ENCODE assay signal across 17 cellular contexts in genomic region chr2:170932166-170932565, GRCh38. TPM values are rescaled to one million over a fixed set of nuclear protein-coding genes. Genes with fewer than 3 reads are reported as not detected.
DNase-seq lines count a peak whose midpoint lies in the region; TF ChIP-seq lines count a peak whose summit lies in the region.
"Had no signal": no experiment of that assay in that cellular context is flagged by ENCODE, and none has a peak within 500 bp of the region (broad histone marks: within the 10 kb centered on the region; RNA-seq: fewer than 3 reads in every experiment).

No MANE protein-coding gene starts in this region.

- WGBS in hepatocyte (ENCODE audit: low lambda C conversion rate, missing lambda C conversion rate): 84% methylated on average over 1 of the region's 1 CpG

- H3K9me3 ChIP-seq in SU-DHL-6 (ENCODE audit: insufficient read depth, low read length): no peaks in the 10 kb centered on the region
- no peaks in the 10 kb centered on the region for H3K9me3 ChIP-seq in hepatocyte (ENCODE audit: low read depth)
- H3K9me3 ChIP-seq: left ventricle myocardium inferior, psoas muscle, spleen had no signal

- H3K27ac ChIP-seq in SU-DHL-6 (ENCODE audit: low read depth, low read length) (no peak overlapping the region), hepatocyte (no peak overlapping the region)
- H3K27ac ChIP-seq: 22Rv1, left ventricle myocardium inferior, psoas muscle, spleen had no signal

- H3K9ac ChIP-seq in SU-DHL-6 (ENCODE audit: low read length): no peak overlapping the region

- H3K4me3 ChIP-seq in SU-DHL-6 (ENCODE audit: insufficient read depth, low read length, poor library complexity, severe bottlenecking): no peak overlapping the region
- no peak overlapping the region for H3K4me3 ChIP-seq in hepatocyte
- H3K4me3 ChIP-seq: left ventricle myocardium inferior, psoas muscle, spleen had no signal

- peaks cover 90% of the 10 kb centered on the region for H3K79me2 ChIP-seq in SU-DHL-6 (ENCODE audit: insufficient read depth, low read length)
- H3K79me2 ChIP-seq in hepatocyte: peaks cover 80% of the 10 kb centered on the region

- H3K4me2 ChIP-seq in SU-DHL-6 (ENCODE audit: low read depth, low read length, poor library complexity, severe bottlenecking) (peak overlapping the region; percentile 83), hepatocyte (peak overlapping the region; percentile 83)

- peaks cover 8% of the 10 kb centered on the region; the same call in 1 of the 2 replicates for H3F3A ChIP-seq in SU-DHL-6 (ENCODE audit: insufficient read depth)

- H3K9me2 ChIP-seq in SU-DHL-6 (replicated peaks; ENCODE audit: insufficient read depth, low read length) (no peaks in the 10 kb centered on the region), hepatocyte (replicated peaks; ENCODE audit: insufficient read depth) (no peaks in the 10 kb centered on the region)

- peak; percentile 21 for DNase-seq in NCI-H2171 treated with DMSO at 0.1 percent for 48 hours (lab: John Stamatoyannopoulos, UW)
- DNase-seq in NCI-H2171 (lab: John Stamatoyannopoulos, UW): no peak
- DNase-seq in DMS 273 (lab: John Stamatoyannopoulos, UW; ENCODE audit: unreplicated experiment): peak; percentile 52
- no peak for DNase-seq in hepatocyte (ENCODE audit: low spot score)
- DNase-seq in KG1 (lab: John Stamatoyannopoulos, UW): no peak
- DNase-seq in HUDEP-2 (lab: John Stamatoyannopoulos, UW; ENCODE audit: unreplicated experiment in 76 of 76): no peak
- DNase-seq in GOT3 (lab: John Stamatoyannopoulos, UW): no peak
- DNase-seq: amygdala, EL, left ventricle myocardium inferior, NCI-H1417 treated with DMSO at 0.1 percent for 48 hours, psoas muscle, SIG-M5, spleen, T1000 had no signal

- H4K20me1 ChIP-seq in SU-DHL-6 (ENCODE audit: low read depth, low read length) (peaks cover 33% of the 10 kb centered on the region), hepatocyte (ENCODE audit: insufficient read depth, poor library complexity, severe bottlenecking) (peaks cover 74% of the 10 kb centered on the region)

- H3K27me3 ChIP-seq in SU-DHL-6 (ENCODE audit: low read length) (no peaks in the 10 kb centered on the region), hepatocyte (no peaks in the 10 kb centered on the region)
- H3K27me3 ChIP-seq: spleen had no signal

- TF ChIP-seq CTCF in SU-DHL-6 (IDR thresholded peaks at IDR 0.05; ENCODE audit: insufficient read depth, low read length, poor library complexity, severe bottlenecking): no peak
- TF ChIP-seq CTCF in hepatocyte (IDR thresholded peaks at IDR 0.05; ENCODE audit: poor library complexity): no peak

- H3K36me3 ChIP-seq in SU-DHL-6 (ENCODE audit: low read length): peaks cover 14% of the 10 kb centered on the region; the same call in 1 of the 2 replicates
- no peaks in the 10 kb centered on the region for H3K36me3 ChIP-seq in hepatocyte (replicated peaks; ENCODE audit: insufficient read depth, low read depth)
- H3K36me3 ChIP-seq: left ventricle myocardium inferior had no signal

- peaks cover 14% of the 10 kb centered on the region for H3K4me1 ChIP-seq in hepatocyte (ENCODE audit: insufficient read depth)

- H2AFZ ChIP-seq in SU-DHL-6 (ENCODE audit: low read depth, low read length, severe bottlenecking): no peak overlapping the region
- no peak overlapping the region for H2AFZ ChIP-seq in hepatocyte

RNA-seq across cellular contexts. Expression of gene GORASP2, which starts 3.1 kb away (rescaled TPM):
- total RNA-seq in hepatocyte: 50.1 and 58.6 TPM in 2 replicates
- polyA plus RNA-seq in hepatocyte: 109 and 126 TPM in 2 replicates

Comparison
In these comparisons a context has a peak if more than half of its experiments do, and no peak if none do; other contexts are left out.
1. DNase-seq: peak in NCI-H2171 treated with DMSO at 0.1 percent for 48 hours (single experiment) and DMS 273 (single experiment); none in NCI-H2171 (single experiment), hepatocyte (single experiment), KG1 (single experiment), HUDEP-2 (0 of 76) and GOT3 (single experiment).